In the genomic region with DNA sequence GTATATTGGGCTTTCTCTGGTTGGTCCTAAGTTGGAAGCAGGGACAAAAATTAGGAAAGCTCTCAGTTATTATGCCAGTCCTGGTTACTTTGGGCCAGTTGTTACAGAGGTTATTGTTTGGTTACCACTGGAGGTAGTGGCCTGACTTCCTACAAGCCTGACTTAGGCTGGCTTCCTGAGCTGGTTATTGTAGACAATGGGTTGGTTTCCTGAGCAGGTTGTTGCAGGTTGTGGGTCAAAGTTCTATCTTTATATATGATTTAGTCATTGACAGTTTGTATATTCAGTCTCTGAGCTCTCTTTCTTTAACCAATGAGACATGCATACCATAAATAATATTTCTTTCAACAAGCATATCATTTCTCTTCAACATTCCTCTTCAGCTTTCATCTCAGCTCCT, we compare ENCODE assay signal across 1 cellular context.
TF ChIP-seq lines count a peak whose summit lies in the region.

No MANE protein-coding gene starts in this region.

TF ChIP-seq in GM23338, 12 proteins besides CTCF, POLR2A, EP300 and RAD21 (continued from another document):
- TF ChIP-seq, protein P1, sequence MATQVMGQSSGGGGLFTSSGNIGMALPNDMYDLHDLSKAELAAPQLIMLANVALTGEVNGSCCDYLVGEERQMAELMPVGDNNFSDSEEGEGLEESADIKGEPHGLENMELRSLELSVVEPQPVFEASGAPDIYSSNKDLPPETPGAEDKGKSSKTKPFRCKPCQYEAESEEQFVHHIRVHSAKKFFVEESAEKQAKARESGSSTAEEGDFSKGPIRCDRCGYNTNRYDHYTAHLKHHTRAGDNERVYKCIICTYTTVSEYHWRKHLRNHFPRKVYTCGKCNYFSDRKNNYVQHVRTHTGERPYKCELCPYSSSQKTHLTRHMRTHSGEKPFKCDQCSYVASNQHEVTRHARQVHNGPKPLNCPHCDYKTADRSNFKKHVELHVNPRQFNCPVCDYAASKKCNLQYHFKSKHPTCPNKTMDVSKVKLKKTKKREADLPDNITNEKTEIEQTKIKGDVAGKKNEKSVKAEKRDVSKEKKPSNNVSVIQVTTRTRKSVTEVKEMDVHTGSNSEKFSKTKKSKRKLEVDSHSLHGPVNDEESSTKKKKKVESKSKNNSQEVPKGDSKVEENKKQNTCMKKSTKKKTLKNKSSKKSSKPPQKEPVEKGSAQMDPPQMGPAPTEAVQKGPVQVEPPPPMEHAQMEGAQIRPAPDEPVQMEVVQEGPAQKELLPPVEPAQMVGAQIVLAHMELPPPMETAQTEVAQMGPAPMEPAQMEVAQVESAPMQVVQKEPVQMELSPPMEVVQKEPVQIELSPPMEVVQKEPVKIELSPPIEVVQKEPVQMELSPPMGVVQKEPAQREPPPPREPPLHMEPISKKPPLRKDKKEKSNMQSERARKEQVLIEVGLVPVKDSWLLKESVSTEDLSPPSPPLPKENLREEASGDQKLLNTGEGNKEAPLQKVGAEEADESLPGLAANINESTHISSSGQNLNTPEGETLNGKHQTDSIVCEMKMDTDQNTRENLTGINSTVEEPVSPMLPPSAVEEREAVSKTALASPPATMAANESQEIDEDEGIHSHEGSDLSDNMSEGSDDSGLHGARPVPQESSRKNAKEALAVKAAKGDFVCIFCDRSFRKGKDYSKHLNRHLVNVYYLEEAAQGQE (IDR thresholded peaks at IDR 0.05; ENCODE audit: unreplicated experiment): no peak
- TF ChIP-seq, protein P2, sequence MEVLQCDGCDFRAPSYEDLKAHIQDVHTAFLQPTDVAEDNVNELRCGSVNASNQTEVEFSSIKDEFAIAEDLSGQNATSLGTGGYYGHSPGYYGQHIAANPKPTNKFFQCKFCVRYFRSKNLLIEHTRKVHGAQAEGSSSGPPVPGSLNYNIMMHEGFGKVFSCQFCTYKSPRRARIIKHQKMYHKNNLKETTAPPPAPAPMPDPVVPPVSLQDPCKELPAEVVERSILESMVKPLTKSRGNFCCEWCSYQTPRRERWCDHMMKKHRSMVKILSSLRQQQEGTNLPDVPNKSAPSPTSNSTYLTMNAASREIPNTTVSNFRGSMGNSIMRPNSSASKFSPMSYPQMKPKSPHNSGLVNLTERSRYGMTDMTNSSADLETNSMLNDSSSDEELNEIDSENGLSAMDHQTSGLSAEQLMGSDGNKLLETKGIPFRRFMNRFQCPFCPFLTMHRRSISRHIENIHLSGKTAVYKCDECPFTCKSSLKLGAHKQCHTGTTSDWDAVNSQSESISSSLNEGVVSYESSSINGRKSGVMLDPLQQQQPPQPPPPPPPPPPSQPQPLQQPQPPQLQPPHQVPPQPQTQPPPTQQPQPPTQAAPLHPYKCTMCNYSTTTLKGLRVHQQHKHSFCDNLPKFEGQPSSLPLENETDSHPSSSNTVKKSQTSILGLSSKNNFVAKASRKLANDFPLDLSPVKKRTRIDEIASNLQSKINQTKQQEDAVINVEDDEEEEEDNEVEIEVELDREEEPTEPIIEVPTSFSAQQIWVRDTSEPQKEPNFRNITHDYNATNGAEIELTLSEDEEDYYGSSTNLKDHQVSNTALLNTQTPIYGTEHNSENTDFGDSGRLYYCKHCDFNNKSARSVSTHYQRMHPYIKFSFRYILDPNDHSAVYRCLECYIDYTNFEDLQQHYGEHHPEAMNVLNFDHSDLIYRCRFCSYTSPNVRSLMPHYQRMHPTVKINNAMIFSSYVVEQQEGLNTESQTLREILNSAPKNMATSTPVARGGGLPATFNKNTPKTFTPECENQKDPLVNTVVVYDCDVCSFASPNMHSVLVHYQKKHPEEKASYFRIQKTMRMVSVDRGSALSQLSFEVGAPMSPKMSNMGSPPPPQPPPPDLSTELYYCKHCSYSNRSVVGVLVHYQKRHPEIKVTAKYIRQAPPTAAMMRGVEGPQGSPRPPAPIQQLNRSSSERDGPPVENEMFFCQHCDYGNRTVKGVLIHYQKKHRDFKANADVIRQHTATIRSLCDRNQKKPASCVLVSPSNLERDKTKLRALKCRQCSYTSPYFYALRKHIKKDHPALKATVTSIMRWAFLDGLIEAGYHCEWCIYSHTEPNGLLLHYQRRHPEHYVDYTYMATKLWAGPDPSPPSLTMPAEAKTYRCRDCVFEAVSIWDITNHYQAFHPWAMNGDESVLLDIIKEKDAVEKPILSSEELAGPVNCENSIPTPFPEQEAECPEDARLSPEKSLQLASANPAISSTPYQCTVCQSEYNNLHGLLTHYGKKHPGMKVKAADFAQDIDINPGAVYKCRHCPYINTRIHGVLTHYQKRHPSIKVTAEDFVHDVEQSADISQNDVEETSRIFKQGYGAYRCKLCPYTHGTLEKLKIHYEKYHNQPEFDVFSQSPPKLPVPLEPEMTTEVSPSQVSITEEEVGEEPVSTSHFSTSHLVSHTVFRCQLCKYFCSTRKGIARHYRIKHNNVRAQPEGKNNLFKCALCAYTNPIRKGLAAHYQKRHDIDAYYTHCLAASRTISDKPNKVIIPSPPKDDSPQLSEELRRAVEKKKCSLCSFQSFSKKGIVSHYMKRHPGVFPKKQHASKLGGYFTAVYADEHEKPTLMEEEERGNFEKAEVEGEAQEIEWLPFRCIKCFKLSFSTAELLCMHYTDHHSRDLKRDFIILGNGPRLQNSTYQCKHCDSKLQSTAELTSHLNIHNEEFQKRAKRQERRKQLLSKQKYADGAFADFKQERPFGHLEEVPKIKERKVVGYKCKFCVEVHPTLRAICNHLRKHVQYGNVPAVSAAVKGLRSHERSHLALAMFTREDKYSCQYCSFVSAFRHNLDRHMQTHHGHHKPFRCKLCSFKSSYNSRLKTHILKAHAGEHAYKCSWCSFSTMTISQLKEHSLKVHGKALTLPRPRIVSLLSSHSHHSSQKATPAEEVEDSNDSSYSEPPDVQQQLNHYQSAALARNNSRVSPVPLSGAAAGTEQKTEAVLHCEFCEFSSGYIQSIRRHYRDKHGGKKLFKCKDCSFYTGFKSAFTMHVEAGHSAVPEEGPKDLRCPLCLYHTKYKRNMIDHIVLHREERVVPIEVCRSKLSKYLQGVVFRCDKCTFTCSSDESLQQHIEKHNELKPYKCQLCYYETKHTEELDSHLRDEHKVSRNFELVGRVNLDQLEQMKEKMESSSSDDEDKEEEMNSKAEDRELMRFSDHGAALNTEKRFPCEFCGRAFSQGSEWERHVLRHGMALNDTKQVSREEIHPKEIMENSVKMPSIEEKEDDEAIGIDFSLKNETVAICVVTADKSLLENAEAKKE (CRISPR knock-in tag; IDR thresholded peaks at IDR 0.05): no peak
- TF ChIP-seq, protein P3, sequence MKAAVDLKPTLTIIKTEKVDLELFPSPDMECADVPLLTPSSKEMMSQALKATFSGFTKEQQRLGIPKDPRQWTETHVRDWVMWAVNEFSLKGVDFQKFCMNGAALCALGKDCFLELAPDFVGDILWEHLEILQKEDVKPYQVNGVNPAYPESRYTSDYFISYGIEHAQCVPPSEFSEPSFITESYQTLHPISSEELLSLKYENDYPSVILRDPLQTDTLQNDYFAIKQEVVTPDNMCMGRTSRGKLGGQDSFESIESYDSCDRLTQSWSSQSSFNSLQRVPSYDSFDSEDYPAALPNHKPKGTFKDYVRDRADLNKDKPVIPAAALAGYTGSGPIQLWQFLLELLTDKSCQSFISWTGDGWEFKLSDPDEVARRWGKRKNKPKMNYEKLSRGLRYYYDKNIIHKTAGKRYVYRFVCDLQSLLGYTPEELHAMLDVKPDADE (IDR thresholded peaks at IDR 0.05): no peak
